2 cellular contexts compared by ENCODE assay signal in genomic region chr9:122205176-122205575, GRCh38.
TF ChIP-seq lines count a peak whose summit lies in the region.

No MANE protein-coding gene starts in this region.

TF ChIP-seq in IMR-90, 13 proteins besides CTCF, POLR2A, EP300 and RAD21:
- TF ChIP-seq RFX5 (IDR thresholded peaks at IDR 0.05; ENCODE audit: low read depth, low read length): no peak
- TF ChIP-seq MXI1 (IDR thresholded peaks at IDR 0.05; ENCODE audit: borderline replicate concordance, low read depth, low read length): no peak
- no peak for TF ChIP-seq BHLHE40 (IDR thresholded peaks at IDR 0.05; ENCODE audit: low read depth, low read length)
- TF ChIP-seq CHD1 (IDR thresholded peaks at IDR 0.05; ENCODE audit: low read depth, low read length): no peak
- no peak for TF ChIP-seq SMC3 (IDR thresholded peaks at IDR 0.05; ENCODE audit: low read depth, low read length)

TF ChIP-seq in H1, 55 proteins besides CTCF, POLR2A, EP300 and RAD21:
- TF ChIP-seq TBP (IDR thresholded peaks at IDR 0.05; ENCODE audit: low read depth, low read length): no peak
- TF ChIP-seq SRF (IDR thresholded peaks at IDR 0.05; ENCODE audit: low read depth, low read length): no peak
- no peak for TF ChIP-seq CTBP2 (IDR thresholded peaks at IDR 0.05; ENCODE audit: borderline replicate concordance, insufficient read depth, insufficient read length, low read length)
- TF ChIP-seq TCF12 (IDR thresholded peaks at IDR 0.05; ENCODE audit: low read depth, low read length): no peak
- no peak for TF ChIP-seq TAF1 (IDR thresholded peaks at IDR 0.05; ENCODE audit: low read depth, low read length)
- no peak for TF ChIP-seq RFX5 (IDR thresholded peaks at IDR 0.05; ENCODE audit: borderline replicate concordance, low read depth, low read length)
- TF ChIP-seq POLR2AphosphoS5 (IDR thresholded peaks at IDR 0.05; ENCODE audit: low read depth, low read length): no peak
- TF ChIP-seq NANOG (IDR thresholded peaks at IDR 0.05; ENCODE audit: insufficient read depth, low read depth, low read length, poor library complexity, severe bottlenecking): no peak
- no peak for TF ChIP-seq SUZ12 (IDR thresholded peaks at IDR 0.05; ENCODE audit: low read length)
- no peak for TF ChIP-seq YY1 (IDR thresholded peaks at IDR 0.05; ENCODE audit: low read depth, low read length)
- TF ChIP-seq MAFK (IDR thresholded peaks at IDR 0.05; ENCODE audit: low read depth, low read length): no peak
- TF ChIP-seq SP1 (IDR thresholded peaks at IDR 0.05; ENCODE audit: low read depth, low read length): no peak
- no peak for TF ChIP-seq CHD2 (IDR thresholded peaks at IDR 0.05; ENCODE audit: low read length)
- TF ChIP-seq HDAC2 (IDR thresholded peaks at IDR 0.05; ENCODE audit: borderline replicate concordance in 1 of 2, low read depth in 2 of 2, low read length in 2 of 2): no peak
